ENCODE assay signal across 18 cellular contexts in genomic region chr13:100298116-100298681, GRCh38.
"Had no signal": no experiment of that assay in that cellular context is flagged by ENCODE, and none has a peak within 500 bp of the region (broad histone marks: within the 10 kb centered on the region; RNA-seq: fewer than 3 reads in every experiment).

No MANE protein-coding gene starts in this region.

- H3K4me3 Mint-ChIP-seq: activated T-helper 17 cell treated with anti-CD3 and anti-CD28 coated beads, Interleukin-2, amount 50 U/mL, for 72 hours; natural killer cell; T-helper 2 cell treated with Interferon-gamma antibody and Interleukin-4, amounts not matched to agents 5 μg/mL and 100 μg/mL, for 36 hours had no signal

- H3K36me3 Mint-ChIP-seq: natural killer cell had no signal

- H3K4me1 Mint-ChIP-seq: activated T-helper 17 cell treated with anti-CD3 and anti-CD28 coated beads, Interleukin-2, amount 50 U/mL, for 72 hours had no signal

- ATAC-seq: activated T-helper 17 cell treated with anti-CD3 and anti-CD28 coated beads, Interleukin-2, amount 50 U/mL, for 72 hours; esophagus mucosa; natural killer cell had no signal

- DNase-seq: activated CD4-positive, alpha-beta T cell treated with anti-CD3 and anti-CD28 coated beads, Interleukin-2, amount 50 U/mL, for 4 hours; activated CD4-positive, CD25-positive, alpha-beta regulatory T cell treated with anti-CD3 and anti-CD28 coated beads, Interleukin-2, amount 50 U/mL, for 72 hours; activated naive CD4-positive, alpha-beta T cell treated with anti-CD3 and anti-CD28 coated beads, Interleukin-2, amount 50 U/mL, for 16 hours; kidney glomerular epithelial cell; left ventricle myocardium superior; mesendoderm; natural killer cell; posterior cingulate gyrus; stimulated activated CD4-positive, alpha-beta T cell treated with anti-CD3 and anti-CD28 coated beads, Interleukin-15, amount 100 ng/mL, for 24 hours; stimulated activated CD4-positive, alpha-beta T cell treated with anti-CD3 and anti-CD28 coated beads, Interleukin-4, amount 100 ng/mL, for 1 hour; stimulated activated naive CD4-positive, alpha-beta T cell; substantia nigra; uterus had no signal

- H3K27ac Mint-ChIP-seq: activated T-helper 17 cell treated with anti-CD3 and anti-CD28 coated beads, Interleukin-2, amount 50 U/mL, for 72 hours; natural killer cell had no signal

- FAIRE-seq: astrocyte, endometrium had no signal

- H3K9me3 Mint-ChIP-seq: activated T-helper 17 cell treated with anti-CD3 and anti-CD28 coated beads, Interleukin-2, amount 50 U/mL, for 72 hours; natural killer cell; T-helper 2 cell treated with Interferon-gamma antibody and Interleukin-4, amounts not matched to agents 5 μg/mL and 100 μg/mL, for 36 hours had no signal

- H3K27me3 Mint-ChIP-seq: activated T-helper 17 cell treated with anti-CD3 and anti-CD28 coated beads, Interleukin-2, amount 50 U/mL, for 72 hours had no signal
